Comparison of ENCODE assay signal across 30 cellular contexts in the genomic region with DNA sequence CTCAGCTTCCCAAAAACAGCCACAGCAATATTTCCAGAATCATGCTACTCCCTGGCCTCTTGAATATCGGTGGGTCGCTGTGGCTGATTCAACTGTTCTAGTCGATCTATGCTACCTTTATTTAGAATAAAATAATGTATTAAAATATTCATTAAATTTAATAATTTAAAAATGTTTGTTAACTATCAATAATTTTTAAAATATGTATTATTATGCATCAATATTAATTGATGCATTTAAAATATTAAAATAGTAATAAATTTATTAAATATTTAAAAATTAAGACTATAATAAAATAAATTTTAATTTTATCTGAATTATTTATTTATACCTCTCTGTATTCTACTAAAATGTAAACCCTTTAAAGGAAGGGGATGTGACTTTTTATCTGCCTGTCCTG.
"Had no signal": no experiment of that assay in that cellular context is flagged by ENCODE, and none has a peak within 500 bp of the region (broad histone marks: within the 10 kb centered on the region; RNA-seq: fewer than 3 reads in every experiment).

No MANE protein-coding gene starts in this region.

- DNase-seq: activated CD4-positive, alpha-beta memory T cell treated with anti-CD3 and anti-CD28 coated beads, Interleukin-2, amount 10 ng/mL, durations not matched to agents 7 days and 5 days; activated CD4-positive, alpha-beta T cell treated with anti-CD3 and anti-CD28 coated beads for 1 hour; activated CD4-positive, alpha-beta T cell treated with anti-CD3 and anti-CD28 coated beads for 4 hours; activated CD4-positive, alpha-beta T cell treated with anti-CD3 and anti-CD28 coated beads, Interleukin-2, amount 10 ng/mL, durations not matched to agents 7 days and 5 days; activated CD4-positive, alpha-beta T cell treated with anti-CD3 and anti-CD28 coated beads, Interleukin-2, amount 50 U/mL, for 4 hours; activated CD8-positive, alpha-beta memory T cell treated with anti-CD3 and anti-CD28 coated beads, Interleukin-2, amount 50 U/mL, for 48 hours; activated effector memory CD4-positive, alpha-beta T cell treated with Interleukin-2 at 50 U/mL for 16 hours; activated gamma-delta T cell treated with Interleukin-2 at 50 U/mL for 16 hours; activated naive CD4-positive, alpha-beta T cell treated with anti-CD3 and anti-CD28 coated beads, Interleukin-2, amount 50 U/mL, for 16 hours; activated naive CD4-positive, alpha-beta T cell treated with Interleukin-2 at 50 U/mL for 16 hours; activated naive CD8-positive, alpha-beta T cell treated with anti-CD3 and anti-CD28 coated beads, Interleukin-2, amount 50 U/mL, for 24 hours; activated T-cell treated with anti-CD3 and anti-CD28 coated beads for 4 hours; activated T-cell treated with anti-CD3 and anti-CD28 coated beads, Interleukin-2, amount 50 U/mL, for 24 hours; adrenal gland; amygdala; body of pancreas; caudate nucleus; colonic mucosa; effector CD8-positive, alpha-beta T cell; foreskin fibroblast; heart right ventricle; T-helper 1 cell; T-helper 17 cell; T1000 had no signal

- H3K4me3 Mint-ChIP-seq: activated CD4-positive, alpha-beta memory T cell treated with anti-CD3 and anti-CD28 coated beads, Interleukin-2, amount 10 ng/mL, durations not matched to agents 7 days and 5 days; activated CD4-positive, alpha-beta T cell treated with anti-CD3 and anti-CD28 coated beads, Interleukin-2, amount 10 ng/mL, durations not matched to agents 7 days and 5 days; activated naive CD8-positive, alpha-beta T cell; activated naive CD8-positive, alpha-beta T cell treated with anti-CD3 and anti-CD28 coated beads, Interleukin-2, amount 50 U/mL, for 24 hours; activated T-cell treated with anti-CD3 and anti-CD28 coated beads, Interleukin-2, amount 50 U/mL, for 24 hours; activated T-helper 17 cell treated with anti-CD3 and anti-CD28 coated beads, Interleukin-2, amount 50 U/mL, for 72 hours; T-helper 17 cell; T-helper 2 cell treated with Interferon-gamma antibody and Interleukin-4, amounts not matched to agents 5 μg/mL and 100 μg/mL, for 36 hours had no signal

- H3K27ac Mint-ChIP-seq: activated CD4-positive, alpha-beta memory T cell treated with anti-CD3 and anti-CD28 coated beads, Interleukin-2, amount 10 ng/mL, durations not matched to agents 7 days and 5 days; activated CD4-positive, alpha-beta T cell treated with anti-CD3 and anti-CD28 coated beads, Interleukin-2, amount 10 ng/mL, durations not matched to agents 7 days and 5 days; activated naive CD8-positive, alpha-beta T cell; activated naive CD8-positive, alpha-beta T cell treated with anti-CD3 and anti-CD28 coated beads, Interleukin-2, amount 50 U/mL, for 24 hours; activated T-cell treated with anti-CD3 and anti-CD28 coated beads, Interleukin-2, amount 50 U/mL, for 24 hours; activated T-helper 17 cell treated with anti-CD3 and anti-CD28 coated beads, Interleukin-2, amount 50 U/mL, for 72 hours; T-helper 17 cell; T-helper 2 cell treated with Interferon-gamma antibody and Interleukin-4, amounts not matched to agents 5 μg/mL and 100 μg/mL, for 36 hours had no signal

- ATAC-seq: activated naive CD8-positive, alpha-beta T cell treated with anti-CD3 and anti-CD28 coated beads, Interleukin-2, amount 50 U/mL, for 24 hours; activated T-helper 17 cell treated with anti-CD3 and anti-CD28 coated beads, Interleukin-2, amount 50 U/mL, for 72 hours; body of pancreas; esophagus mucosa; gastroesophageal sphincter; heart right ventricle; T-helper 17 cell had no signal

- H3K4me1 ChIP-seq: adrenal gland, colonic mucosa, gastroesophageal sphincter, heart right ventricle had no signal

- H3K27me3 Mint-ChIP-seq: activated CD4-positive, alpha-beta memory T cell treated with anti-CD3 and anti-CD28 coated beads, Interleukin-2, amount 10 ng/mL, durations not matched to agents 7 days and 5 days; activated CD4-positive, alpha-beta T cell treated with anti-CD3 and anti-CD28 coated beads, Interleukin-2, amount 10 ng/mL, durations not matched to agents 7 days and 5 days; activated naive CD8-positive, alpha-beta T cell; activated naive CD8-positive, alpha-beta T cell treated with anti-CD3 and anti-CD28 coated beads, Interleukin-2, amount 50 U/mL, for 24 hours; activated T-cell treated with anti-CD3 and anti-CD28 coated beads, Interleukin-2, amount 50 U/mL, for 24 hours; activated T-helper 17 cell treated with anti-CD3 and anti-CD28 coated beads, Interleukin-2, amount 50 U/mL, for 72 hours; T-helper 17 cell had no signal

- H3K27ac ChIP-seq: adrenal gland, body of pancreas, colonic mucosa, gastroesophageal sphincter, heart right ventricle, hepatocyte had no signal

- H3K4me3 ChIP-seq: adrenal gland, body of pancreas, colonic mucosa, gastroesophageal sphincter, heart right ventricle, hepatocyte had no signal

- H3K4me1 Mint-ChIP-seq: activated CD4-positive, alpha-beta memory T cell treated with anti-CD3 and anti-CD28 coated beads, Interleukin-2, amount 10 ng/mL, durations not matched to agents 7 days and 5 days; activated CD4-positive, alpha-beta T cell treated with anti-CD3 and anti-CD28 coated beads, Interleukin-2, amount 10 ng/mL, durations not matched to agents 7 days and 5 days; activated naive CD8-positive, alpha-beta T cell treated with anti-CD3 and anti-CD28 coated beads, Interleukin-2, amount 50 U/mL, for 24 hours; activated T-helper 17 cell treated with anti-CD3 and anti-CD28 coated beads, Interleukin-2, amount 50 U/mL, for 72 hours; T-helper 17 cell had no signal

- H3K27me3 ChIP-seq: adrenal gland, body of pancreas, colonic mucosa, gastroesophageal sphincter, heart right ventricle, hepatocyte had no signal

- H3K9me3 Mint-ChIP-seq: activated CD4-positive, alpha-beta T cell treated with anti-CD3 and anti-CD28 coated beads, Interleukin-2, amount 10 ng/mL, durations not matched to agents 7 days and 5 days; activated naive CD8-positive, alpha-beta T cell treated with anti-CD3 and anti-CD28 coated beads, Interleukin-2, amount 50 U/mL, for 24 hours; activated T-cell treated with anti-CD3 and anti-CD28 coated beads, Interleukin-2, amount 50 U/mL, for 24 hours; T-helper 2 cell treated with Interferon-gamma antibody and Interleukin-4, amounts not matched to agents 5 μg/mL and 100 μg/mL, for 36 hours had no signal

- H3K36me3 ChIP-seq: colonic mucosa had no signal

- H3K9me3 ChIP-seq: adrenal gland, body of pancreas, colonic mucosa, gastroesophageal sphincter, heart right ventricle had no signal
